28 cellular contexts compared by ENCODE assay signal in genomic region chrX:31714797-31715196, GRCh38.
"Had no signal": no experiment of that assay in that cellular context is flagged by ENCODE, and none has a peak within 500 bp of the region (broad histone marks: within the 10 kb centered on the region; RNA-seq: fewer than 3 reads in every experiment).

No MANE protein-coding gene starts in this region.

- H3K27ac Mint-ChIP-seq: naive thymus-derived CD8-positive, alpha-beta T cell; natural killer cell treated with Interleukin-12 subunit alpha and Interleukin-12 subunit beta and Interleukin-15 and Interleukin-18, amount 100 ng/mL, for 72 hours; nephron progenitor cell; stimulated activated effector memory CD8-positive, alpha-beta T cell treated with anti-CD3 and anti-CD28 coated beads, Interleukin-12 subunit alpha, Interleukin-12 subunit beta, amount 100 ng/mL, for 72 hours; stimulated activated naive B cell treated with anti-CD40 and anti-IgM and Interleukin-4, amounts not matched to agents 10 μg/mL and 1 μg/mL and 100 μg/mL, for 72 hours; stimulated activated naive CD8-positive, alpha-beta T cell treated with anti-CD3 and anti-CD28 coated beads, Interleukin-15, Interleukin-2, amounts not matched to agents 100 ng/mL and 50 ng/mL, for 24 hours had no signal

- DNase-seq: naive thymus-derived CD8-positive, alpha-beta T cell; nephron progenitor cell; nucleus accumbens; pancreas; right cardiac atrium; right lobe of liver; sigmoid colon; small intestine; stimulated activated CD4-positive, alpha-beta T cell treated with anti-CD3 and anti-CD28 coated beads, Interleukin-15, amount 100 ng/mL, for 24 hours; stimulated activated CD4-positive, alpha-beta T cell treated with anti-CD3 and anti-CD28 coated beads, Interleukin-2, amount 100 ng/mL, for 24 hours; stimulated activated CD4-positive, alpha-beta T cell treated with anti-CD3 and anti-CD28 coated beads, Interleukin-2, amount 100 ng/mL, for 48 hours; stimulated activated CD4-positive, alpha-beta T cell treated with anti-CD3 and anti-CD28 coated beads, Interleukin-4, amount 100 ng/mL, for 24 hours; stimulated activated naive B cell treated with anti-CD40 and anti-IgM and Interleukin-4, amounts not matched to agents 10 μg/mL and 1 μg/mL and 100 μg/mL, for 72 hours; stimulated activated naive CD4-positive, alpha-beta T cell treated with Interleukin-2 at 50 U/mL for 16 hours; stomach; thyroid gland; trophoblast cell; upper lobe of left lung had no signal

- H3K36me3 ChIP-seq: neutrophil, pancreas, prostate gland, right lobe of liver, sigmoid colon, stomach, thoracic aorta, thyroid gland, tibial nerve, upper lobe of left lung, vagina had no signal

- H3K4me3 ChIP-seq: pancreas, prostate gland, right lobe of liver, sigmoid colon, stomach, thoracic aorta, thyroid gland, tibial nerve, upper lobe of left lung, vagina had no signal

- H3K27me3 Mint-ChIP-seq: naive thymus-derived CD8-positive, alpha-beta T cell; natural killer cell treated with Interleukin-12 subunit alpha and Interleukin-12 subunit beta and Interleukin-15 and Interleukin-18, amount 100 ng/mL, for 72 hours; stimulated activated naive B cell treated with anti-CD40 and anti-IgM and Interleukin-4, amounts not matched to agents 10 μg/mL and 1 μg/mL and 100 μg/mL, for 72 hours; stimulated activated naive CD8-positive, alpha-beta T cell treated with anti-CD3 and anti-CD28 coated beads, Interleukin-15, Interleukin-2, amounts not matched to agents 100 ng/mL and 50 ng/mL, for 24 hours had no signal

- H3K27ac ChIP-seq: neutrophil, pancreas, prostate gland, right lobe of liver, sigmoid colon, stomach, thyroid gland, tibial nerve, upper lobe of left lung, vagina had no signal

- H3K9me3 ChIP-seq: neutrophil, pancreas, prostate gland, right lobe of liver, sigmoid colon, stomach, thoracic aorta, thyroid gland, tibial nerve, upper lobe of left lung, vagina had no signal

- FAIRE-seq: small intestine, urothelium cell line had no signal

- H3K4me1 Mint-ChIP-seq: naive thymus-derived CD8-positive, alpha-beta T cell; nephron progenitor cell; stimulated activated effector memory CD8-positive, alpha-beta T cell treated with anti-CD3 and anti-CD28 coated beads, Interleukin-12 subunit alpha, Interleukin-12 subunit beta, amount 100 ng/mL, for 72 hours; stimulated activated naive B cell treated with anti-CD40 and anti-IgM and Interleukin-4, amounts not matched to agents 10 μg/mL and 1 μg/mL and 100 μg/mL, for 72 hours had no signal

- H3K36me3 Mint-ChIP-seq: naive thymus-derived CD8-positive, alpha-beta T cell; natural killer cell treated with Interleukin-12 subunit alpha and Interleukin-12 subunit beta and Interleukin-15 and Interleukin-18, amount 100 ng/mL, for 72 hours; stimulated activated effector memory CD8-positive, alpha-beta T cell treated with anti-CD3 and anti-CD28 coated beads, Interleukin-12 subunit alpha, Interleukin-12 subunit beta, amount 100 ng/mL, for 72 hours; stimulated activated naive B cell treated with anti-CD40 and anti-IgM and Interleukin-4, amounts not matched to agents 10 μg/mL and 1 μg/mL and 100 μg/mL, for 72 hours had no signal

- H3K4me3 Mint-ChIP-seq: naive thymus-derived CD8-positive, alpha-beta T cell; natural killer cell treated with Interleukin-12 subunit alpha and Interleukin-12 subunit beta and Interleukin-15 and Interleukin-18, amount 100 ng/mL, for 72 hours; nephron progenitor cell; neural crest cell; stimulated activated effector memory CD8-positive, alpha-beta T cell treated with anti-CD3 and anti-CD28 coated beads, Interleukin-12 subunit alpha, Interleukin-12 subunit beta, amount 100 ng/mL, for 72 hours; stimulated activated naive B cell treated with anti-CD40 and anti-IgM and Interleukin-4, amounts not matched to agents 10 μg/mL and 1 μg/mL and 100 μg/mL, for 72 hours; stimulated activated naive CD8-positive, alpha-beta T cell treated with anti-CD3 and anti-CD28 coated beads, Interleukin-15, Interleukin-2, amounts not matched to agents 100 ng/mL and 50 ng/mL, for 24 hours had no signal

- H3K27me3 ChIP-seq: neutrophil, right lobe of liver, sigmoid colon, thyroid gland, tibial nerve, upper lobe of left lung, vagina had no signal

- H3K9me3 Mint-ChIP-seq: natural killer cell treated with Interleukin-12 subunit alpha and Interleukin-12 subunit beta and Interleukin-15 and Interleukin-18, amount 100 ng/mL, for 72 hours; neural crest cell; stimulated activated effector memory CD8-positive, alpha-beta T cell treated with anti-CD3 and anti-CD28 coated beads, Interleukin-12 subunit alpha, Interleukin-12 subunit beta, amount 100 ng/mL, for 72 hours; stimulated activated naive B cell treated with anti-CD40 and anti-IgM and Interleukin-4, amounts not matched to agents 10 μg/mL and 1 μg/mL and 100 μg/mL, for 72 hours; stimulated activated naive CD8-positive, alpha-beta T cell treated with anti-CD3 and anti-CD28 coated beads, Interleukin-15, Interleukin-2, amounts not matched to agents 100 ng/mL and 50 ng/mL, for 24 hours had no signal

- H3K4me1 ChIP-seq: pancreas, prostate gland, right lobe of liver, sigmoid colon, stomach, thyroid gland, tibial nerve, upper lobe of left lung, vagina had no signal
